In genomic region chr2:218400167-218400929, GRCh38 we compare ENCODE assay signal across 8 cellular contexts. TPM values are rescaled to one million over a fixed set of nuclear protein-coding genes. Genes with fewer than 3 reads are reported as not detected.
DNase-seq lines count a peak whose midpoint lies in the region; ATAC-seq and TF ChIP-seq lines count a peak whose summit lies in the region.

No MANE protein-coding gene starts in this region.

- H4K20me1 ChIP-seq in OCI-LY1 (ENCODE audit: insufficient read depth, low read length), result no peaks in the 10 kb centered on the region

- peak overlapping the region; percentile 91 for H3K4me3 ChIP-seq in GM12864 (ENCODE audit: low read depth, low read length)
- H3K4me3 ChIP-seq in OCI-LY1 (ENCODE audit: low read depth, low read length, poor library complexity, severe bottlenecking), result peak overlapping the region; percentile 71
- peak overlapping the region; percentile 79 to 99 for H3K4me3 ChIP-seq in ascending aorta
- peak overlapping the region; percentile 42; the same call in 1 of the 2 replicates for H3K4me3 ChIP-seq in iPS DF 6.9 (ENCODE audit: low read length)
- H3K4me3 ChIP-seq in sigmoid colon, result peak overlapping the region; percentile 92 to 100 (median 98)

- no peak for DNase-seq in GM12864 (ENCODE audit: low read depth)
- peak in 1 of 2 donors; percentile 72 for DNase-seq in ascending aorta (ENCODE audit: low spot score in 2 of 2)
- no peak for DNase-seq in iPS DF 6.9 (ENCODE audit: low read depth, low spot score)
- peak; percentile 79 for DNase-seq in sigmoid colon
- no peak for DNase-seq in GM10248 (ENCODE audit: extremely low spot score)

- no CpG with 5 or more reads among the region's 63 CpGs for WGBS in iPS DF 6.9 (ENCODE audit: insufficient coverage, insufficient read length)
- 0 to 1% methylated on average over 63 of the region's 63 CpGs for WGBS in sigmoid colon, 2 donors

- TF ChIP-seq POLR2A in sigmoid colon (IDR thresholded peaks at IDR 0.05), result peak; percentile 16 to 42

- ATAC-seq in GM19452 (IDR thresholded peaks at IDR 0.05; ENCODE audit: unreplicated experiment) (no peak), HG03520 (IDR thresholded peaks at IDR 0.05; ENCODE audit: unreplicated experiment) (no peak)

- peak overlapping the region; percentile 79 for H3K9ac ChIP-seq in OCI-LY1 (ENCODE audit: low read length)

- TF ChIP-seq CTCF in GM12864 (IDR thresholded peaks at IDR 0.05; ENCODE audit: low read depth, low read length, missing control alignments), result no peak
- no peak for TF ChIP-seq CTCF in OCI-LY1 (IDR thresholded peaks at IDR 0.05; ENCODE audit: low read length)
- TF ChIP-seq CTCF in ascending aorta (IDR thresholded peaks at IDR 0.05), result no peak
- no peak for TF ChIP-seq CTCF in sigmoid colon (IDR thresholded peaks at IDR 0.05)
- no peak for TF ChIP-seq CTCF in GM10248 (IDR thresholded peaks at IDR 0.05; ENCODE audit: control extremely low read depth, extremely low read depth, low read depth, missing control alignments)

- peak overlapping the region; percentile 80 for H3K4me2 ChIP-seq in OCI-LY1 (ENCODE audit: low read length)

- H3K27ac ChIP-seq in OCI-LY1 (ENCODE audit: low read depth, low read length, poor library complexity, severe bottlenecking) (peak overlapping the region; percentile 52), ascending aorta (peak overlapping the region; percentile 98), iPS DF 6.9 (ENCODE audit: low read length) (no peak overlapping the region), sigmoid colon (peak overlapping the region; percentile 97 to 100 (median 100))

- POLR2A ChIA-PET in GM10248 (lab: Yijun Ruan, JAX), result interaction anchor here (0.6 kb wide), 3 partner anchors 39 to 321 kb away, joined by 4 to 6 read pairs (median 5); no protein-coding TSS in a partner anchor

- no peaks in the 10 kb centered on the region for H3K27me3 ChIP-seq in OCI-LY1 (ENCODE audit: insufficient read depth, low read length)
- H3K27me3 ChIP-seq in ascending aorta, result no peaks in the 10 kb centered on the region
- peaks cover 27% of the 10 kb centered on the region for H3K27me3 ChIP-seq in iPS DF 6.9 (ENCODE audit: control insufficient read depth, insufficient read depth, low read length)
- H3K27me3 ChIP-seq in sigmoid colon, result no peaks in the 10 kb centered on the region

- peaks cover 60% of the 10 kb centered on the region for H3K4me1 ChIP-seq in OCI-LY1 (ENCODE audit: insufficient read depth, low read length, severe bottlenecking)
- H3K4me1 ChIP-seq in ascending aorta, result peaks cover 10 to 32% of the 10 kb centered on the region in 2 donors
- H3K4me1 ChIP-seq in iPS DF 6.9 (ENCODE audit: control insufficient read depth, insufficient read depth, low read length), result peaks cover 17% of the 10 kb centered on the region
- H3K4me1 ChIP-seq in sigmoid colon, result peaks cover 0 to 60% (median 53%) of the 10 kb centered on the region in 4 donors

- H3K36me3 ChIP-seq in OCI-LY1 (ENCODE audit: insufficient read depth, low read length) (peaks cover 30% of the 10 kb centered on the region), ascending aorta (peaks cover 33 to 37% of the 10 kb centered on the region in 2 donors), iPS DF 6.9 (ENCODE audit: control insufficient read depth, insufficient read depth, low read length) (peaks cover 11% of the 10 kb centered on the region), sigmoid colon (peaks cover 11 to 40% (median 31%) of the 10 kb centered on the region in 4 donors)

- no peaks in the 10 kb centered on the region for H3K79me2 ChIP-seq in OCI-LY1 (ENCODE audit: insufficient read depth, low read length)

- CTCF ChIA-PET in GM10248 (lab: Yijun Ruan, JAX), result no interaction called here

- H3K9me3 ChIP-seq in OCI-LY1 (ENCODE audit: low read length) (no peaks in the 10 kb centered on the region), ascending aorta (no peaks in the 10 kb centered on the region), iPS DF 6.9 (ENCODE audit: control insufficient read depth, insufficient read depth, low read length) (no peaks in the 10 kb centered on the region), sigmoid colon (no peaks in the 10 kb centered on the region)

- intact Hi-C loops in ascending aorta (cut with DNase I), result no loop called here
- intact Hi-C loops in sigmoid colon (cut with DNase I), result loop anchor here (10.0 kb wide), 1 partner anchor 254 kb away; the partner anchor contains the start of genes BCS1L and ZNF142

- H3K9me2 ChIP-seq in OCI-LY1 (ENCODE audit: low read depth, low read length), result no peaks in the 10 kb centered on the region

- H2AFZ ChIP-seq in OCI-LY1 (ENCODE audit: low read length), result no peak overlapping the region

- no peak for TF ChIP-seq EP300 in sigmoid colon (IDR thresholded peaks at IDR 0.05)

- H3F3A ChIP-seq in OCI-LY1 (ENCODE audit: insufficient read depth, low read length), result no peaks in the 10 kb centered on the region; the same call in 1 of the 2 replicates

RNA-seq across cellular contexts. Expression of gene CTDSP1, which starts 0.7 kb away (rescaled TPM):
- total RNA-seq in ascending aorta, result 144 TPM
- 10 to 100 TPM; 78.4 to 90.3 (median 80.7) TPM for total RNA-seq in sigmoid colon
- 100 to 1,000 TPM in 2 of 3 donors, 10 to 100 TPM in 1; 75.1 to 120 (median 105) TPM for polyA plus RNA-seq in sigmoid colon

RNA-seq across cellular contexts. Expression of gene SLC11A1, which starts 18.3 kb away (rescaled TPM):
- 16.4 TPM for total RNA-seq in ascending aorta
- total RNA-seq in sigmoid colon, result 10 to 100 TPM; 13.8 to 19.0 (median 16.9) TPM
- 1 to 10 TPM; 1.2 to 7.0 (median 1.6) TPM for polyA plus RNA-seq in sigmoid colon

RNA-seq across cellular contexts. Expression of gene VIL1, which starts 18.6 kb away (rescaled TPM):
- not detected for total RNA-seq in ascending aorta
- total RNA-seq in sigmoid colon, result 1 to 10 TPM in 1 of 4 donors, under 1 TPM in 1, not detected in 2; 0.71 to 2.8 TPM
- polyA plus RNA-seq in sigmoid colon, result 100 to 1,000 TPM; 111 to 172 (median 170) TPM

RNA-seq across cellular contexts. Expression of gene CATIP, which starts 43.7 kb away (rescaled TPM):
- total RNA-seq in ascending aorta (not detected), sigmoid colon (not detected)
- under 1 TPM in 1 of 3 donors, not detected in 2; 0.07 TPM for polyA plus RNA-seq in sigmoid colon

Comparison
In these comparisons a context has a peak if more than half of its experiments do, and no peak if none do; other contexts are left out.
1. H3K4me3 ChIP-seq: peak in every context shown above with its lines; median percentile 98 in sigmoid colon; 91 in GM12864; 89 in ascending aorta; 71 in OCI-LY1; 42 in iPS DF 6.9.